In genomic region chr10:110495731-110496552, GRCh38 we compare ENCODE assay signal across 1 cellular context.
TF ChIP-seq lines count a peak whose summit lies in the region.

No MANE protein-coding gene starts in this region.

TF ChIP-seq in GM23338, 12 proteins besides CTCF, POLR2A, EP300 and RAD21 (continued from another document):
- TF ChIP-seq ZNF462 (CRISPR knock-in tag; IDR thresholded peaks at IDR 0.05) (no peak), EZH2phosphoT487 (IDR thresholded peaks at IDR 0.05; ENCODE audit: unreplicated experiment) (no peak), ZNF114 (CRISPR knock-in tag; IDR thresholded peaks at IDR 0.05) (no peak), JUNB (IDR thresholded peaks at IDR 0.05; ENCODE audit: unreplicated experiment) (no peak), REST (IDR thresholded peaks at IDR 0.05; ENCODE audit: unreplicated experiment) (no peak), CREB1 (CRISPR knock-in tag; IDR thresholded peaks at IDR 0.05; ENCODE audit: low read depth) (no peak), STAT1 (IDR thresholded peaks at IDR 0.05; ENCODE audit: unreplicated experiment) (no peak)
